Comparison of ENCODE assay signal across 8 cellular contexts in the genomic region with DNA sequence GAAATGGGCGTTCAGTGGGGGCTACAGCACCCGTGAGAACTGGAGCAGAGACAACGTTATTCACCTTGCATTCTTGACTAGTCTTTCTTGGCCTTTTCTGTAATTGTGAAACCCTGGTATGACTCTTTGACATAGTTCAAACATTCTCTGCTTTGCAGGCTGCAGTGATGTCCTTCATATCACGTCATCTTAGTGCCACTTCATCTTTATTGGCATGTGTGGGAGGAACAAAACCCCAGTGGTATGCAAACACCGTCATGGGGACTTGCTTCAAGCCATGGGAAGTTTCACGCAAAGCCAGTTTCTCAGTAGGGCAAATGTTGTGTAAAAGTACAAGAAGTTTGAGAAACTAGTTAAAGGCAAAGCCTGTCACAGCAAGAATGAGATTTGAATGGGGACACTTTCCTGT. TPM values are rescaled to one million over a fixed set of nuclear protein-coding genes. Genes with fewer than 3 reads are reported as not detected.
DNase-seq lines count a peak whose midpoint lies in the region; ATAC-seq, FAIRE-seq and TF ChIP-seq lines count a peak whose summit lies in the region.

No MANE protein-coding gene starts in this region.

- H3K27ac ChIP-seq in A549 (peak overlapping the region; percentile 89 to 92), Peyer's patch (no peak overlapping the region)

- CTCF ChIA-PET in A549 (lab: Yijun Ruan, JAX): no interaction called here

- H3K36me3 ChIP-seq in Peyer's patch: no peaks in the 10 kb centered on the region

- peak; percentile 96 to 98; a peak in 4 of 5 replicates for TF ChIP-seq EP300 in A549 (IDR thresholded peaks at IDR 0.05)

- H3K4me3 Mint-ChIP-seq in activated naive CD8-positive, alpha-beta T cell treated with anti-CD3 and anti-CD28 coated beads for 36 hours: no peak overlapping the region

- H3K4me2 ChIP-seq in A549: peak overlapping the region; percentile 64

- no peaks in the 10 kb centered on the region for H3K36me3 Mint-ChIP-seq in activated naive CD8-positive, alpha-beta T cell treated with anti-CD3 and anti-CD28 coated beads for 36 hours

- TF ChIP-seq CTCF in A549 (IDR thresholded peaks at IDR 0.05) (no peak), Peyer's patch (IDR thresholded peaks at IDR 0.05) (no peak)

- FAIRE-seq in A549 (lab: Jason Lieb, UNC): peak; percentile 86

- no peaks in the 10 kb centered on the region for H3K27me3 Mint-ChIP-seq in activated naive CD8-positive, alpha-beta T cell treated with anti-CD3 and anti-CD28 coated beads for 36 hours

- no peak; a peak in 3 of 5 replicates for TF ChIP-seq RAD21 in A549 (conservative IDR thresholded peaks at IDR 0.05 in 1 of 2, IDR thresholded peaks at IDR 0.05 in 1 of 2)

- POLR2A ChIA-PET in A549 (lab: Yijun Ruan, JAX): no interaction called here

- no peak overlapping the region for H3K27ac Mint-ChIP-seq in activated naive CD8-positive, alpha-beta T cell treated with anti-CD3 and anti-CD28 coated beads for 36 hours

- peaks cover 45% of the 10 kb centered on the region for H3K4me1 ChIP-seq in A549
- no peaks in the 10 kb centered on the region for H3K4me1 ChIP-seq in Peyer's patch

- H3K9me3 Mint-ChIP-seq in activated naive CD8-positive, alpha-beta T cell treated with anti-CD3 and anti-CD28 coated beads for 36 hours: no peaks in the 10 kb centered on the region

- no peak overlapping the region for H3K4me3 ChIP-seq in A549
- H3K4me3 ChIP-seq in Peyer's patch: no peak overlapping the region

- peak; percentile 92 to 94 for ATAC-seq in A549
- peak; percentile 87 for ATAC-seq in HG03159 (IDR thresholded peaks at IDR 0.05; ENCODE audit: unreplicated experiment)

- no peaks in the 10 kb centered on the region for H3K9me3 ChIP-seq in A549
- no peaks in the 10 kb centered on the region for H3K9me3 ChIP-seq in Peyer's patch

- peaks cover 14% of the 10 kb centered on the region for H3K4me1 Mint-ChIP-seq in activated naive CD8-positive, alpha-beta T cell treated with anti-CD3 and anti-CD28 coated beads for 36 hours

- no peak for TF ChIP-seq POLR2A in A549 (IDR thresholded peaks at IDR 0.05; ENCODE audit: low read length)
- no peak for TF ChIP-seq POLR2A in Peyer's patch (IDR thresholded peaks at IDR 0.05)

- DNase-seq in A549 (ENCODE audit: low read depth in 1 of 2, low spot score in 1 of 2) (peak; percentile 79 to 94), GM19240 (ENCODE audit: insufficient read length, low spot score) (peak; percentile 57), Peyer's patch (no peak), SHP77 (lab: John Stamatoyannopoulos, UW) (no peak), HuH-7.5 (ENCODE audit: low spot score) (no peak)
- peak; percentile 23 for DNase-seq in activated naive CD8-positive, alpha-beta T cell treated with anti-CD3 and anti-CD28 coated beads for 36 hours
- DNase-seq in stimulated activated CD4-positive, alpha-beta T cell treated with anti-CD3 and anti-CD28 coated beads, Interleukin-4, amount 100 ng/mL, for 4 hours: peak; percentile 9 to 29

- WGBS in A549 (ENCODE audit: missing lambda C conversion rate): 6% methylated on average over 6 of the region's 6 CpGs

- no peaks in the 10 kb centered on the region for H3K27me3 ChIP-seq in Peyer's patch

TF ChIP-seq in A549, 52 proteins besides CTCF, POLR2A, EP300 and RAD21 (continues in another document):
- TF ChIP-seq, protein P1, sequence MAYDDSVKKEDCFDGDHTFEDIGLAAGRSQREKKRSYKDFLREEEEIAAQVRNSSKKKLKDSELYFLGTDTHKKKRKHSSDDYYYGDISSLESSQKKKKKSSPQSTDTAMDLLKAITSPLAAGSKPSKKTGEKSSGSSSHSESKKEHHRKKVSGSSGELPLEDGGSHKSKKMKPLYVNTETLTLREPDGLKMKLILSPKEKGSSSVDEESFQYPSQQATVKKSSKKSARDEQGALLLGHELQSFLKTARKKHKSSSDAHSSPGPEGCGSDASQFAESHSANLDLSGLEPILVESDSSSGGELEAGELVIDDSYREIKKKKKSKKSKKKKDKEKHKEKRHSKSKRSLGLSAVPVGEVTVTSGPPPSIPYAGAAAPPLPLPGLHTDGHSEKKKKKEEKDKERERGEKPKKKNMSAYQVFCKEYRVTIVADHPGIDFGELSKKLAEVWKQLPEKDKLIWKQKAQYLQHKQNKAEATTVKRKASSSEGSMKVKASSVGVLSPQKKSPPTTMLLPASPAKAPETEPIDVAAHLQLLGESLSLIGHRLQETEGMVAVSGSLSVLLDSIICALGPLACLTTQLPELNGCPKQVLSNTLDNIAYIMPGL (CRISPR knock-in tag; IDR thresholded peaks at IDR 0.05; ENCODE audit: borderline replicate concordance): no peak
- TF ChIP-seq CBX8 (IDR thresholded peaks at IDR 0.05): no peak
- TF ChIP-seq NPAS2 (CRISPR knock-in tag; IDR thresholded peaks at IDR 0.05; ENCODE audit: borderline replicate concordance): no peak
- TF ChIP-seq PHF8 (IDR thresholded peaks at IDR 0.05; ENCODE audit: borderline replicate concordance, low read depth): no peak
- peak; percentile 39 for TF ChIP-seq MAFK (IDR thresholded peaks at IDR 0.05; ENCODE audit: partially characterized antibody)
- TF ChIP-seq ZNF302 (CRISPR knock-in tag; IDR thresholded peaks at IDR 0.05): no peak
- TF ChIP-seq GATA3 (IDR thresholded peaks at IDR 0.05; ENCODE audit: borderline replicate concordance): peak; percentile 91
- TF ChIP-seq, protein P2, sequence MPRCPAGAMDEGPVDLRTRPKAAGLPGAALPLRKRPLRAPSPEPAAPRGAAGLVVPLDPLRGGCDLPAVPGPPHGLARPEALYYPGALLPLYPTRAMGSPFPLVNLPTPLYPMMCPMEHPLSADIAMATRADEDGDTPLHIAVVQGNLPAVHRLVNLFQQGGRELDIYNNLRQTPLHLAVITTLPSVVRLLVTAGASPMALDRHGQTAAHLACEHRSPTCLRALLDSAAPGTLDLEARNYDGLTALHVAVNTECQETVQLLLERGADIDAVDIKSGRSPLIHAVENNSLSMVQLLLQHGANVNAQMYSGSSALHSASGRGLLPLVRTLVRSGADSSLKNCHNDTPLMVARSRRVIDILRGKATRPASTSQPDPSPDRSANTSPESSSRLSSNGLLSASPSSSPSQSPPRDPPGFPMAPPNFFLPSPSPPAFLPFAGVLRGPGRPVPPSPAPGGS (IDR thresholded peaks at IDR 0.05): peak; percentile 81; the same call in 1 of the 3 replicates
- TF ChIP-seq KDM5A (IDR thresholded peaks at IDR 0.05): no peak
- no peak; the same call in 1 of the 2 replicates for TF ChIP-seq FOSB (CRISPR knock-in tag; IDR thresholded peaks at IDR 0.05)
- no peak for TF ChIP-seq HDAC2 (IDR thresholded peaks at IDR 0.05)
- TF ChIP-seq, protein P3, sequence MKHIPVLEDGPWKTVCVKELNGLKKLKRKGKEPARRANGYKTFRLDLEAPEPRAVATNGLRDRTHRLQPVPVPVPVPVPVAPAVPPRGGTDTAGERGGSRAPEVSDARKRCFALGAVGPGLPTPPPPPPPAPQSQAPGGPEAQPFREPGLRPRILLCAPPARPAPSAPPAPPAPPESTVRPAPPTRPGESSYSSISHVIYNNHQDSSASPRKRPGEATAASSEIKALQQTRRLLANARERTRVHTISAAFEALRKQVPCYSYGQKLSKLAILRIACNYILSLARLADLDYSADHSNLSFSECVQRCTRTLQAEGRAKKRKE (CRISPR knock-in tag; IDR thresholded peaks at IDR 0.05; ENCODE audit: low read depth): peak; percentile 7; the same call in 1 of the 2 replicates
- TF ChIP-seq HOXB13 (CRISPR knock-in tag; IDR thresholded peaks at IDR 0.05; ENCODE audit: low read depth): peak; percentile 69; the same call in 1 of the 2 replicates
- TF ChIP-seq RFX5 (IDR thresholded peaks at IDR 0.05): no peak
- no peak for TF ChIP-seq NFE2L2 (conservative IDR thresholded peaks at IDR 0.05; ENCODE audit: low read length)
- TF ChIP-seq EHMT2 (IDR thresholded peaks at IDR 0.05; ENCODE audit: low read depth): no peak
- TF ChIP-seq CBX2 (IDR thresholded peaks at IDR 0.05; ENCODE audit: borderline replicate concordance, low read depth): no peak
- no peak for TF ChIP-seq HOXA7 (CRISPR knock-in tag; IDR thresholded peaks at IDR 0.05)
- peak; percentile 25; the same call in 1 of the 2 replicates for TF ChIP-seq HEYL (CRISPR knock-in tag; IDR thresholded peaks at IDR 0.05)
- TF ChIP-seq MAZ (IDR thresholded peaks at IDR 0.05; ENCODE audit: borderline replicate concordance, low read depth, low read length): no peak
- TF ChIP-seq FOXS1 (CRISPR knock-in tag; IDR thresholded peaks at IDR 0.05): no peak
- peak; percentile 98 for TF ChIP-seq RARB (CRISPR knock-in tag; IDR thresholded peaks at IDR 0.05)
- TF ChIP-seq ZSCAN20 (CRISPR knock-in tag; IDR thresholded peaks at IDR 0.05): no peak
- TF ChIP-seq, protein P4, sequence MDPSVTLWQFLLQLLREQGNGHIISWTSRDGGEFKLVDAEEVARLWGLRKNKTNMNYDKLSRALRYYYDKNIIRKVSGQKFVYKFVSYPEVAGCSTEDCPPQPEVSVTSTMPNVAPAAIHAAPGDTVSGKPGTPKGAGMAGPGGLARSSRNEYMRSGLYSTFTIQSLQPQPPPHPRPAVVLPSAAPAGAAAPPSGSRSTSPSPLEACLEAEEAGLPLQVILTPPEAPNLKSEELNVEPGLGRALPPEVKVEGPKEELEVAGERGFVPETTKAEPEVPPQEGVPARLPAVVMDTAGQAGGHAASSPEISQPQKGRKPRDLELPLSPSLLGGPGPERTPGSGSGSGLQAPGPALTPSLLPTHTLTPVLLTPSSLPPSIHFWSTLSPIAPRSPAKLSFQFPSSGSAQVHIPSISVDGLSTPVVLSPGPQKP (IDR thresholded peaks at IDR 0.05; ENCODE audit: low read depth, low read length): no peak
- TF ChIP-seq JUNB (IDR thresholded peaks at IDR 0.05): peak; percentile 89

RNA-seq across cellular contexts. Expression of a gene that starts 20.2 kb away (rescaled TPM):
- 34.7 and 43.0 TPM in 2 replicates for polyA plus RNA-seq in A549 (2011; rRNA removed)
- polyA plus RNA-seq in A549 (2012; cell fraction: cytosol; rRNA removed): 5.9 and 7.2 TPM in 2 replicates
- 6.1 and 6.2 TPM in 2 replicates for polyA plus RNA-seq in A549 (2012; cell fraction: nucleus; rRNA removed)
- 13.1 to 19.0 TPM (median 18.2 TPM) in 3 replicates for polyA plus RNA-seq in A549 (2017; fragmentation: RNase III; extraction: RNeasy Plus Mini Kit Qiagen cat#74134 plus additional on column Dnase treatment)
- 40.7 and 54.4 TPM in 2 replicates for polyA minus RNA-seq in A549 (2011; rRNA and poly(A)+ RNA removed)
- 10 to 100 TPM; 21.6 to 24.4 TPM for total RNA-seq in activated naive CD8-positive, alpha-beta T cell treated with anti-CD3 and anti-CD28 coated beads for 36 hours
- 10 to 100 TPM; 20.6 to 52.6 (median 45.7) TPM for total RNA-seq in Peyer's patch

RNA-seq across cellular contexts. Expression of a gene that starts 28.8 kb away (rescaled TPM):
- polyA plus RNA-seq in A549 (2011; rRNA removed) (30.9 and 31.4 TPM in 2 replicates), A549 (2017; fragmentation: RNase III; extraction: RNeasy Plus Mini Kit Qiagen cat#74134 plus additional on column Dnase treatment) (21.9 to 24.3 TPM (median 23.9 TPM) in 3 replicates)
- 8.2 and 9.4 TPM in 2 replicates for polyA plus RNA-seq in A549 (2012; cell fraction: cytosol; rRNA removed)
- 2.9 and 4.2 TPM in 2 replicates for polyA plus RNA-seq in A549 (2012; cell fraction: nucleus; rRNA removed)
- polyA minus RNA-seq in A549 (2011; rRNA and poly(A)+ RNA removed): 12.2 and 13.6 TPM in 2 replicates
- 10 to 100 TPM; 12.5 to 13.9 TPM for total RNA-seq in activated naive CD8-positive, alpha-beta T cell treated with anti-CD3 and anti-CD28 coated beads for 36 hours
- 10 to 100 TPM; 23.1 to 33.0 (median 27.6) TPM for total RNA-seq in Peyer's patch

Comparison
In these comparisons a context has a peak if more than half of its experiments do, and no peak if none do; other contexts are left out.
1. DNase-seq: peak in A549 (2 of 2), GM19240 (single experiment), activated naive CD8-positive, alpha-beta T cell treated with anti-CD3 and anti-CD28 coated beads for 36 hours (single experiment) and stimulated activated CD4-positive, alpha-beta T cell treated with anti-CD3 and anti-CD28 coated beads, Interleukin-4, amount 100 ng/mL, for 4 hours (2 of 2); none in Peyer's patch (0 of 3), SHP77 (0 of 2) and HuH-7.5 (single experiment).
2. H3K27ac ChIP-seq: peak in A549 (2 of 2); none in Peyer's patch (0 of 4).